In the genomic region with DNA sequence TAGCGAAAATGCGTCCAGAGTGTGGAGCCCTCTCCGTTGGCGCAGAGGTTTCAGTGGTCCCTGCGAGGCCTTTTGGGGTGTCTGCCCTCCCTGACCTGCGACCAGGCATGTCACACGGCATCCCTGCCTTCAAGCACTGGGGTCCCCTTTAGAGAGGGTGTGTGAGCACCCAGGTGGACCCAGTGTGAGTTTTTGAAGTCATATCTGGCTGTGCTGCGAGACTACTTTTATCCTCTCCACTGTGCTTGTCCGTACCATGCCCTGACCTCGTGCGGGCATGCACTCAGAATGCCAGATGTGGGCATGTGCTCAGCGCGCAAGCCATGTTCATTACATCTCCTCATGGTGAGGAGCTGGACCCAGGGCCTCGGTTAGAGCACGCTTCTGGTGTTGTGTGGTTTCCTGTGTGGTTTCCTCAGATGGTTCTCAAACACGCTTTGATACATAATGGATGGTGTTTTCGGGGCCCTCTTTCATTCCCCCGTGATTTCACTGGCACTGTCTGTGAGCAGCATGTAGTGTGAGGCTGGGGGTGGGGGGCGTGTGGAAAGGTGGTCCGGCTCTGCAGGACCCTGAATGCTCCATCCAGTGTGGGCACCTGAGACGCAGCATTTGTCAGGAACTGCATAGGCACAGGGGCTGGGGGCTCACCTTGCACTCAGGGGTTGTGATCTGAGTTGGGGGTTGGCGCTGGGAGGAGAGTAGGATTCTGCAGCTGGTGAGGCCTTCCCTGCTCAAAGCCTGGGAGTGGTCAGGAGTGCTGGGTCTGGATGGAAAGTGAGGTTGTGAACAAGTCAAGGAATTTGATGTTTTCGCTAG, we compare ENCODE assay signal across 12 cellular contexts. TPM values are rescaled to one million over a fixed set of nuclear protein-coding genes. Genes with fewer than 3 reads are reported as not detected.
A peak's percentile ranks its signal among the peaks of the same experiment; 100 is the strongest.
DNase-seq lines count a peak whose midpoint lies in the region; ATAC-seq and TF ChIP-seq lines count a peak whose summit lies in the region.
"Had no signal": no experiment of that assay in that cellular context is flagged by ENCODE, and none has a peak within 500 bp of the region (broad histone marks: within the 10 kb centered on the region; RNA-seq: fewer than 3 reads in every experiment).

No MANE protein-coding gene starts in this region.

- H3K4me3 ChIP-seq in heart right ventricle, result no peak overlapping the region
- H3K4me3 ChIP-seq in lower lobe of right lung, result no peak overlapping the region
- H3K4me3 ChIP-seq in vagina, result no peak overlapping the region
- H3K4me3 ChIP-seq: breast epithelium had no signal

- H3K4me1 ChIP-seq in heart right ventricle (peaks cover 0 to 24% (median 13%) of the 10 kb centered on the region in 9 donors), lower lobe of right lung (peaks cover 18% of the 10 kb centered on the region), vagina (peaks cover 29% of the 10 kb centered on the region)
- H3K4me1 ChIP-seq: breast epithelium had no signal

- DNase-seq in cardiac septum (ENCODE audit: low spot score) (peak; percentile 35), heart right ventricle (no peak), lower lobe of right lung (peak; percentile 42), vagina (ENCODE audit: extremely low spot score in 2 of 2) (peak; percentile 72 to 77), NCI-H2227 treated with DMSO at 0.1 percent for 48 hours (lab: John Stamatoyannopoulos, UW) (no peak), NCI-H2196 (lab: John Stamatoyannopoulos, UW; ENCODE audit: unreplicated experiment) (no peak)
- peak; percentile 26 for DNase-seq in activated CD8-positive, alpha-beta T cell treated with anti-CD3 and anti-CD28 coated beads for 36 hours
- DNase-seq: C1 segment of cervical spinal cord; GM23248; stimulated activated CD4-positive, alpha-beta T cell treated with anti-CD3 and anti-CD28 coated beads, Interleukin-4, amount 100 ng/mL, for 4 hours had no signal

- TF ChIP-seq POLR2A in vagina (IDR thresholded peaks at IDR 0.05), result no peak

- H3K36me3 ChIP-seq in heart right ventricle (peaks cover 0 to 30% (median 4%) of the 10 kb centered on the region in 9 donors), lower lobe of right lung (peaks cover 10% of the 10 kb centered on the region), vagina (no peaks in the 10 kb centered on the region)
- H3K36me3 ChIP-seq: breast epithelium had no signal

- H3K4me3 Mint-ChIP-seq in activated CD8-positive, alpha-beta T cell treated with anti-CD3 and anti-CD28 coated beads for 36 hours, result peak overlapping the region; percentile 87

- 94% methylated on average over 23 of the region's 23 CpGs for WGBS in heart right ventricle, 2 donors

- no peaks in the 10 kb centered on the region for H3K9me3 Mint-ChIP-seq in activated CD8-positive, alpha-beta T cell treated with anti-CD3 and anti-CD28 coated beads for 36 hours

- ATAC-seq in heart right ventricle, result no peak
- ATAC-seq in activated CD8-positive, alpha-beta T cell treated with anti-CD3 and anti-CD28 coated beads for 36 hours, result no peak
- ATAC-seq in lower lobe of right lung, result no peak
- ATAC-seq in HG03039 (IDR thresholded peaks at IDR 0.05; ENCODE audit: unreplicated experiment), result no peak

- POLR2A ChIA-PET in activated CD8-positive, alpha-beta T cell treated with anti-CD3 and anti-CD28 coated beads for 36 hours (lab: Charles Lee), result interaction anchor here (0.8 to 1.8 kb wide), 3 partner anchors 17 to 98 kb away, joined by 3 to 8 read pairs (median 8); a partner anchor contains a TSS

- H3K4me1 Mint-ChIP-seq in activated CD8-positive, alpha-beta T cell treated with anti-CD3 and anti-CD28 coated beads for 36 hours (ENCODE audit: low read depth), result peaks cover 40% of the 10 kb centered on the region

- peak overlapping the region; percentile 57 for H3K27ac Mint-ChIP-seq in activated CD8-positive, alpha-beta T cell treated with anti-CD3 and anti-CD28 coated beads for 36 hours

- H3K27me3 ChIP-seq in heart right ventricle (no peaks in the 10 kb centered on the region), lower lobe of right lung (ENCODE audit: low read depth) (no peaks in the 10 kb centered on the region), vagina (no peaks in the 10 kb centered on the region)
- H3K27me3 ChIP-seq: breast epithelium had no signal

- CTCF ChIA-PET in activated CD8-positive, alpha-beta T cell treated with anti-CD3 and anti-CD28 coated beads for 36 hours (lab: Charles Lee), result no interaction called here

- H3K27ac ChIP-seq in heart right ventricle (no peak overlapping the region), lower lobe of right lung (no peak overlapping the region), vagina (no peak overlapping the region)
- H3K27ac ChIP-seq: breast epithelium, GM23248 had no signal

- no peaks in the 10 kb centered on the region for H3K27me3 Mint-ChIP-seq in activated CD8-positive, alpha-beta T cell treated with anti-CD3 and anti-CD28 coated beads for 36 hours

- intact Hi-C loops in cardiac septum (cut with DNase I) (no loop called here), heart right ventricle (cut with DNase I) (no loop called here), lower lobe of right lung (cut with DNase I) (no loop called here), vagina (cut with DNase I) (no loop called here)
- intact Hi-C loops in activated CD8-positive, alpha-beta T cell treated with anti-CD3 and anti-CD28 coated beads for 36 hours (cut with micrococcal nuclease), result no loop called here

- H3K9me3 ChIP-seq in heart right ventricle (no peaks in the 10 kb centered on the region), lower lobe of right lung (no peaks in the 10 kb centered on the region), vagina (no peaks in the 10 kb centered on the region)
- H3K9me3 ChIP-seq: breast epithelium had no signal

- TF ChIP-seq CTCF in heart right ventricle (IDR thresholded peaks at IDR 0.05), result no peak
- TF ChIP-seq CTCF in activated CD8-positive, alpha-beta T cell treated with anti-CD3 and anti-CD28 coated beads for 36 hours (IDR thresholded peaks at IDR 0.05), result no peak
- TF ChIP-seq CTCF in lower lobe of right lung (IDR thresholded peaks at IDR 0.05), result no peak
- no peak for TF ChIP-seq CTCF in vagina (IDR thresholded peaks at IDR 0.05)

- H3K36me3 Mint-ChIP-seq in activated CD8-positive, alpha-beta T cell treated with anti-CD3 and anti-CD28 coated beads for 36 hours (ENCODE audit: low read depth), result peaks cover 59% of the 10 kb centered on the region

RNA-seq across cellular contexts. Expression of a gene that starts 2.3 kb away (rescaled TPM):
- total RNA-seq in cardiac septum, result 38.8 TPM
- 10 to 100 TPM; 30.9 to 51.4 (median 38.3) TPM for total RNA-seq in heart right ventricle
- 10 to 100 TPM; 16.4 to 23.0 TPM for polyA plus RNA-seq in heart right ventricle
- 100 to 1,000 TPM; 174 to 184 TPM for total RNA-seq in activated CD8-positive, alpha-beta T cell treated with anti-CD3 and anti-CD28 coated beads for 36 hours
- 47.0 TPM for total RNA-seq in lower lobe of right lung
- 40.0 TPM for total RNA-seq in vagina

Comparison
In these comparisons a context has a peak if more than half of its experiments do, and no peak if none do; other contexts are left out.
1. DNase-seq: peak in cardiac septum (single experiment), activated CD8-positive, alpha-beta T cell treated with anti-CD3 and anti-CD28 coated beads for 36 hours (single experiment), lower lobe of right lung (single experiment) and vagina (2 of 2); none in heart right ventricle (0 of 2), NCI-H2227 treated with DMSO at 0.1 percent for 48 hours (single experiment) and NCI-H2196 (single experiment).